ENCODE assay signal across 9 cellular contexts in genomic region chr11:31487848-31488247, GRCh38. TPM values are rescaled to one million over a fixed set of nuclear protein-coding genes. Genes with fewer than 3 reads are reported as not detected.
DNase-seq lines count a peak whose midpoint lies in the region; ATAC-seq and TF ChIP-seq lines count a peak whose summit lies in the region.
"Had no signal": no experiment of that assay in that cellular context is flagged by ENCODE, and none has a peak within 500 bp of the region (broad histone marks: within the 10 kb centered on the region; RNA-seq: fewer than 3 reads in every experiment).

No MANE protein-coding gene starts in this region.

- H4K8ac ChIP-seq in trophoblast cell (ENCODE audit: low read depth, low read length), result no peak overlapping the region

- no peak overlapping the region for H4K12ac ChIP-seq in trophoblast cell (ENCODE audit: low read depth, low read length)

- WGBS in endodermal cell (ENCODE audit: insufficient coverage in 1 of 2, insufficient read length in 1 of 2), 2 experiments, result 60% methylated on average over 1 of the region's 1 CpG; no CpG with 5 or more reads in 1 of the 2 experiments
- no CpG with 5 or more reads among the region's 1 CpG for WGBS in trophoblast cell (ENCODE audit: extremely low coverage, insufficient coverage, insufficient read length)

- H3K79me2 ChIP-seq in trophoblast cell (ENCODE audit: control insufficient read depth, insufficient read depth, low read length, poor library complexity), result no peaks in the 10 kb centered on the region

- no peak overlapping the region for H3K27ac Mint-ChIP-seq in endodermal cell
- no peak overlapping the region for H3K27ac Mint-ChIP-seq in activated T-helper 17 cell treated with anti-CD3 and anti-CD28 coated beads, Interleukin-2, amount 50 U/mL, for 72 hours
- H3K27ac Mint-ChIP-seq: effector memory CD8-positive, alpha-beta T cell had no signal

- H3K9me3 ChIP-seq in endodermal cell (ENCODE audit: control insufficient read depth, low read length) (no peaks in the 10 kb centered on the region), trophoblast cell (ENCODE audit: insufficient read depth, low read depth, low read length) (no peaks in the 10 kb centered on the region)

- H3K23ac ChIP-seq in trophoblast cell (ENCODE audit: low read length), result no peak overlapping the region

- H3K4me3 ChIP-seq in endodermal cell (ENCODE audit: low read length) (no peak overlapping the region), trophoblast cell (ENCODE audit: low read depth, low read length) (no peak overlapping the region)

- H2AK5ac ChIP-seq in trophoblast cell (ENCODE audit: low read length), result no peak overlapping the region

- DNase-seq in AG08395 (ENCODE audit: low spot score), result peak; percentile 24
- DNase-seq in NCI-H2171 treated with DMSO at 0.1 percent for 48 hours (lab: John Stamatoyannopoulos, UW), result peak; percentile 68
- DNase-seq in endodermal cell, result no peak
- peak; percentile 7 to 65 for DNase-seq in trophoblast cell
- no peak for DNase-seq in stimulated activated CD4-positive, alpha-beta T cell treated with anti-CD3 and anti-CD28 coated beads, Interleukin-12 subunit alpha, Interleukin-12 subunit beta, amount 100 ng/mL, for 4 hours

- no peaks in the 10 kb centered on the region for H3K79me1 ChIP-seq in trophoblast cell (ENCODE audit: low read length)

- H2BK12ac ChIP-seq in trophoblast cell (ENCODE audit: low read length), result no peak overlapping the region

- H2BK5ac ChIP-seq in trophoblast cell (ENCODE audit: low read depth, low read length, poor library complexity), result no peak overlapping the region

- H3K36me3 ChIP-seq in endodermal cell (ENCODE audit: control insufficient read depth, insufficient read depth, low read length), result peaks cover 4% of the 10 kb centered on the region
- H3K36me3 ChIP-seq in trophoblast cell (ENCODE audit: control insufficient read depth in 1 of 2, insufficient read depth in 2 of 2, low read length in 2 of 2), result peaks cover 0 to 2% of the 10 kb centered on the region in 2 experiments

- no peak overlapping the region for H3K18ac ChIP-seq in trophoblast cell (ENCODE audit: low read length)

- ATAC-seq in GM18498 (IDR thresholded peaks at IDR 0.05; ENCODE audit: unreplicated experiment) (peak; percentile 57), GM18519 (IDR thresholded peaks at IDR 0.05; ENCODE audit: low FRiP score, unreplicated experiment) (no peak)
- no peak for ATAC-seq in activated T-helper 17 cell treated with anti-CD3 and anti-CD28 coated beads, Interleukin-2, amount 50 U/mL, for 72 hours (replicated peaks)
- ATAC-seq: effector memory CD8-positive, alpha-beta T cell had no signal

- H3K4me3 Mint-ChIP-seq in endodermal cell, result no peak overlapping the region
- no peak overlapping the region for H3K4me3 Mint-ChIP-seq in activated T-helper 17 cell treated with anti-CD3 and anti-CD28 coated beads, Interleukin-2, amount 50 U/mL, for 72 hours
- H3K4me3 Mint-ChIP-seq: effector memory CD8-positive, alpha-beta T cell had no signal

- no peak overlapping the region for H4K91ac ChIP-seq in trophoblast cell (ENCODE audit: low read depth, low read length)

- peak; percentile 68 for TF ChIP-seq CTCF in endodermal cell (conservative IDR thresholded peaks at IDR 0.05)

- H3K36me3 Mint-ChIP-seq in endodermal cell (ENCODE audit: low read depth), result peaks cover 7% of the 10 kb centered on the region
- peaks cover 19% of the 10 kb centered on the region for H3K36me3 Mint-ChIP-seq in activated T-helper 17 cell treated with anti-CD3 and anti-CD28 coated beads, Interleukin-2, amount 50 U/mL, for 72 hours (ENCODE audit: low read depth)

- no peak overlapping the region for H2BK120ac ChIP-seq in trophoblast cell (ENCODE audit: insufficient read depth, low read length, poor library complexity)

- H3K4me1 Mint-ChIP-seq in endodermal cell, result peaks cover 9% of the 10 kb centered on the region
- H3K4me1 Mint-ChIP-seq in activated T-helper 17 cell treated with anti-CD3 and anti-CD28 coated beads, Interleukin-2, amount 50 U/mL, for 72 hours, result peaks cover 5% of the 10 kb centered on the region

- no peak overlapping the region for H3K4me2 ChIP-seq in trophoblast cell (ENCODE audit: low read length)

- H3K9ac ChIP-seq in endodermal cell (ENCODE audit: extremely low read depth, low read length, poor library complexity, severe bottlenecking) (no peak overlapping the region), trophoblast cell (ENCODE audit: low read length) (no peak overlapping the region)

- H3K14ac ChIP-seq in trophoblast cell (ENCODE audit: low read length), result no peak overlapping the region

- no peak overlapping the region for H3K4ac ChIP-seq in trophoblast cell (ENCODE audit: low read depth, low read length)

- H3K27me3 ChIP-seq in endodermal cell (ENCODE audit: control insufficient read depth, insufficient read depth, low read length, poor library complexity, severe bottlenecking) (no peaks in the 10 kb centered on the region), trophoblast cell (ENCODE audit: insufficient read depth, low read length) (no peaks in the 10 kb centered on the region)

- H3K4me1 ChIP-seq in endodermal cell (ENCODE audit: control insufficient read depth, insufficient read depth, low read length), result no peaks in the 10 kb centered on the region
- no peaks in the 10 kb centered on the region for H3K4me1 ChIP-seq in trophoblast cell (ENCODE audit: control insufficient read depth in 1 of 2, insufficient read depth in 2 of 2, low read length in 2 of 2)

- H3K27ac ChIP-seq in endodermal cell (ENCODE audit: low read depth, low read length) (no peak overlapping the region), trophoblast cell (ENCODE audit: low read depth, low read length) (no peak overlapping the region)

- H2AFZ ChIP-seq in trophoblast cell (ENCODE audit: insufficient read depth, low read length, poor library complexity), result no peak overlapping the region

- H3K27me3 Mint-ChIP-seq in endodermal cell (ENCODE audit: insufficient read depth), result no peaks in the 10 kb centered on the region
- no peaks in the 10 kb centered on the region for H3K27me3 Mint-ChIP-seq in activated T-helper 17 cell treated with anti-CD3 and anti-CD28 coated beads, Interleukin-2, amount 50 U/mL, for 72 hours
- H3K27me3 Mint-ChIP-seq: effector memory CD8-positive, alpha-beta T cell had no signal

- H3K9me3 Mint-ChIP-seq in endodermal cell, result no peaks in the 10 kb centered on the region
- H3K9me3 Mint-ChIP-seq in activated T-helper 17 cell treated with anti-CD3 and anti-CD28 coated beads, Interleukin-2, amount 50 U/mL, for 72 hours, result no peaks in the 10 kb centered on the region
- H3K9me3 Mint-ChIP-seq: effector memory CD8-positive, alpha-beta T cell had no signal

RNA-seq across cellular contexts. Expression of gene IMMP1L, which starts 21.6 kb away (rescaled TPM):
- total RNA-seq in endodermal cell, result 10 to 100 TPM; 28.9 to 44.9 TPM
- 58.4 TPM for polyA plus RNA-seq in endodermal cell (2013, experiment 1 of 2)
- 54.3 TPM for polyA plus RNA-seq in endodermal cell (2013, experiment 2 of 2)
- 17.2 and 17.3 TPM in 2 replicates for polyA plus RNA-seq in trophoblast cell (2013)
- total RNA-seq in activated T-helper 17 cell treated with anti-CD3 and anti-CD28 coated beads, Interleukin-2, amount 50 U/mL, for 72 hours, result 10 to 100 TPM; 16.4 to 24.5 TPM

RNA-seq across cellular contexts. Expression of gene ELP4, which starts 21.7 kb away (rescaled TPM):
- total RNA-seq in endodermal cell, result 10 to 100 TPM; 19.1 to 25.2 TPM
- 29.3 TPM for polyA plus RNA-seq in endodermal cell (2013, experiment 1 of 2)
- polyA plus RNA-seq in endodermal cell (2013, experiment 2 of 2), result 26.7 TPM
- 12.7 and 13.4 TPM in 2 replicates for polyA plus RNA-seq in trophoblast cell (2013)
- total RNA-seq in activated T-helper 17 cell treated with anti-CD3 and anti-CD28 coated beads, Interleukin-2, amount 50 U/mL, for 72 hours, result 10 to 100 TPM; 15.9 to 19.0 TPM

Comparison
In these comparisons a context has a peak if more than half of its experiments do, and no peak if none do; other contexts are left out.
1. DNase-seq: peak in AG08395 (single experiment), NCI-H2171 treated with DMSO at 0.1 percent for 48 hours (single experiment) and trophoblast cell (2 of 2); none in endodermal cell (single experiment) and stimulated activated CD4-positive, alpha-beta T cell treated with anti-CD3 and anti-CD28 coated beads, Interleukin-12 subunit alpha, Interleukin-12 subunit beta, amount 100 ng/mL, for 4 hours (single experiment).